Comparison of ENCODE assay signal across 16 cellular contexts in genomic region chr4:76729991-76730390, GRCh38.
"Had no signal": no experiment of that assay in that cellular context is flagged by ENCODE, and none has a peak within 500 bp of the region (broad histone marks: within the 10 kb centered on the region; RNA-seq: fewer than 3 reads in every experiment).

No MANE protein-coding gene starts in this region.

- H3K27ac Mint-ChIP-seq: activated naive CD4-positive, alpha-beta T cell treated with anti-CD3 and anti-CD28 coated beads, Interleukin-2, amount 10 ng/mL, durations not matched to agents 7 days and 5 days; activated T-helper 2 cell treated with anti-CD3 and anti-CD28 coated beads, Interferon-gamma antibody, Interleukin-2, Interleukin-4, amounts not matched to agents 10 μg/mL and 5 μg/mL and 100 μg/mL, durations not matched to agents 14 hours and 24 hours and 36 hours; memory B cell; stimulated activated naive CD8-positive, alpha-beta T cell treated with anti-CD3 and anti-CD28 coated beads, Interleukin-15, amount 100 ng/mL, for 72 hours; T-helper 1 cell treated with Interleukin-12 subunit alpha and Interleukin-12 subunit beta and Interleukin-4 antibody, amounts not matched to agents 30 μg/mL and 1 μg/mL, for 36 hours had no signal

- H3K36me3 Mint-ChIP-seq: activated naive CD4-positive, alpha-beta T cell treated with anti-CD3 and anti-CD28 coated beads, Interleukin-2, amount 10 ng/mL, durations not matched to agents 7 days and 5 days; memory B cell had no signal

- H3K36me3 ChIP-seq: adrenal gland, brain microvascular endothelial cell, left ventricle myocardium inferior had no signal

- H3K4me1 Mint-ChIP-seq: activated naive CD4-positive, alpha-beta T cell treated with anti-CD3 and anti-CD28 coated beads, Interleukin-2, amount 10 ng/mL, durations not matched to agents 7 days and 5 days; memory B cell; stimulated activated naive CD8-positive, alpha-beta T cell treated with anti-CD3 and anti-CD28 coated beads, Interleukin-15, amount 100 ng/mL, for 72 hours had no signal

- H3K4me1 ChIP-seq: adrenal gland had no signal

- H3K27ac ChIP-seq: adrenal gland, brain microvascular endothelial cell, foreskin keratinocyte, left ventricle myocardium inferior had no signal

- ATAC-seq: foreskin keratinocyte; stimulated activated naive CD8-positive, alpha-beta T cell treated with anti-CD3 and anti-CD28 coated beads, Interleukin-15, amount 100 ng/mL, for 72 hours had no signal

- H3K27me3 ChIP-seq: adrenal gland, brain microvascular endothelial cell, foreskin keratinocyte had no signal

- H3K9me3 ChIP-seq: adrenal gland, left ventricle myocardium inferior, thoracic aorta had no signal

- H3K4me3 ChIP-seq: adrenal gland, left ventricle myocardium inferior, thoracic aorta had no signal

- H3K9me3 Mint-ChIP-seq: activated naive CD4-positive, alpha-beta T cell treated with anti-CD3 and anti-CD28 coated beads, Interleukin-2, amount 10 ng/mL, durations not matched to agents 7 days and 5 days; activated T-helper 2 cell treated with anti-CD3 and anti-CD28 coated beads, Interferon-gamma antibody, Interleukin-2, Interleukin-4, amounts not matched to agents 10 μg/mL and 5 μg/mL and 100 μg/mL, durations not matched to agents 14 hours and 24 hours and 36 hours; memory B cell; nephron progenitor cell; stimulated activated naive CD8-positive, alpha-beta T cell treated with anti-CD3 and anti-CD28 coated beads, Interleukin-15, amount 100 ng/mL, for 72 hours; T-helper 1 cell treated with Interleukin-12 subunit alpha and Interleukin-12 subunit beta and Interleukin-4 antibody, amounts not matched to agents 30 μg/mL and 1 μg/mL, for 36 hours had no signal

- H3K4me3 Mint-ChIP-seq: activated naive CD4-positive, alpha-beta T cell treated with anti-CD3 and anti-CD28 coated beads, Interleukin-2, amount 10 ng/mL, durations not matched to agents 7 days and 5 days; memory B cell; nephron progenitor cell; stimulated activated naive CD8-positive, alpha-beta T cell treated with anti-CD3 and anti-CD28 coated beads, Interleukin-15, amount 100 ng/mL, for 72 hours; T-helper 1 cell treated with Interleukin-12 subunit alpha and Interleukin-12 subunit beta and Interleukin-4 antibody, amounts not matched to agents 30 μg/mL and 1 μg/mL, for 36 hours had no signal

- DNase-seq: activated CD4-positive, alpha-beta T cell treated with anti-CD3 and anti-CD28 coated beads, Interleukin-2, amount 50 U/mL, for 1 hour; activated naive CD4-positive, alpha-beta T cell treated with anti-CD3 and anti-CD28 coated beads, Interleukin-2, amount 10 ng/mL, durations not matched to agents 7 days and 5 days; activated T-cell treated with anti-CD3 and anti-CD28 coated beads for 4 hours; adrenal gland; brain microvascular endothelial cell; cerebellar nuclear complex; dermis blood vessel endothelial cell; foreskin keratinocyte; left ventricle myocardium inferior; nephron progenitor cell; stimulated activated CD4-positive, alpha-beta T cell treated with anti-CD3 and anti-CD28 coated beads, Interleukin-4, amount 100 ng/mL, for 24 hours; stimulated activated naive CD8-positive, alpha-beta T cell treated with anti-CD3 and anti-CD28 coated beads, Interleukin-15, amount 100 ng/mL, for 72 hours had no signal
